ENCODE assay signal across 18 cellular contexts in the genomic region with DNA sequence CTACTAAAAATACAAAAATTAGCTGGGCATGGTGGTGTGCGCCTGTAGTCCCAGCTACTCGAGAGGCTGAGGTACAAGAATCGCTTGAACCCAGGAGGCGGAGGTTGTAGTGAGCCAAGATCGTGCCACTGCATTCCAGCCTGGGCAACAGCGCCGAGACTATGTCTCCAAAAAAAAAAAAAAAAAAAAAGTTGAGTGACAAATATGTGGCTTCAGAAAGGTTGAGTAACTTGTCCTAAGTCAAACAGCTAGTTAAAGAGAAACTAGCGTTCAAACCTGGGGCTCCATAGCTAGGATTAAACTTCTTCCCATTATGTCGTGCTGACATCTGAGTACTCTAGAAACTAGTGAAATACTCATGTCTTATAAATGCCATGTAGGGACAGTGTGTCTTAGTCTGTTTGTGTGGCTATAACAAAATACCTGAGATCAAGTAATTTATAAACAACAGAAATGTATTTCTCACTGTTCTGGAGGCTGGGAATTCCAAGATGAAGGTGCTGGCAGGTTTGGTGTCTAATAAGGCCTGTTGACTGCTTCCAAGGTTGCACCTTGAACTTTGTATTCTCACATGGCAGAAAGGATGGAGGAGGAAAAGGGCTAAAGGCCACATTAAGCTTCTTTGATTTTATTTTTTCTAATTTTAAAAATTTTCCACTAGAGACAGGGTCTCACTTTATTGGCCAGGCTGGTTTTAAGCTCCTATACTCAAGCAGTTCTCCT. TPM values are rescaled to one million over a fixed set of nuclear protein-coding genes. Genes with fewer than 3 reads are reported as not detected.
A peak's percentile ranks its signal among the peaks of the same experiment; 100 is the strongest.
DNase-seq lines count a peak whose midpoint lies in the region; ATAC-seq and TF ChIP-seq lines count a peak whose summit lies in the region.
"Had no signal": no experiment of that assay in that cellular context is flagged by ENCODE, and none has a peak within 500 bp of the region (broad histone marks: within the 10 kb centered on the region; RNA-seq: fewer than 3 reads in every experiment).

No MANE protein-coding gene starts in this region.

- no peak overlapping the region for H2BK12ac ChIP-seq in neuronal stem cell (ENCODE audit: low read length)

- no peak overlapping the region for H2BK15ac ChIP-seq in neuronal stem cell (ENCODE audit: low read length)

- intact Hi-C loops in activated CD4-positive, alpha-beta T cell treated with anti-CD3 and anti-CD28 coated beads, Interleukin-2, amount 10 ng/mL, durations not matched to agents 24 days and 14 days (cut with micrococcal nuclease), result no loop called here
- intact Hi-C loops in CD4-positive, alpha-beta T cell (cut with DNase I, micrococcal nuclease), result no loop called here

- H4K20me1 ChIP-seq in hepatocyte (ENCODE audit: insufficient read depth, poor library complexity, severe bottlenecking), result no peaks in the 10 kb centered on the region

- H4K91ac ChIP-seq in neuronal stem cell (ENCODE audit: low read depth, low read length, poor library complexity), result no peak overlapping the region

- H3K14ac ChIP-seq in neuronal stem cell (ENCODE audit: low read length), result no peak overlapping the region

- no peaks in the 10 kb centered on the region for H3K36me3 ChIP-seq in hepatocyte (replicated peaks; ENCODE audit: insufficient read depth, low read depth)
- H3K36me3 ChIP-seq in liver (ENCODE audit: control insufficient read depth in 4 of 4, insufficient read depth in 3 of 4, low read depth in 1 of 4, low read length in 3 of 4), result no peaks in the 10 kb centered on the region
- no peaks in the 10 kb centered on the region for H3K36me3 ChIP-seq in neuronal stem cell (replicated peaks in 1 of 2; ENCODE audit: control insufficient read depth in 2 of 2, insufficient read depth in 2 of 2, low read length in 2 of 2)

- H3K4me3 ChIP-seq in hepatocyte (no peak overlapping the region), liver (ENCODE audit: low read depth in 1 of 3, low read length in 3 of 3) (no peak overlapping the region), coronary artery (no peak overlapping the region), neuronal stem cell (ENCODE audit: low read length in 2 of 2) (no peak overlapping the region)
- H3K4me3 ChIP-seq: GM23338 had no signal

- H3K4me3 Mint-ChIP-seq in activated CD4-positive, alpha-beta T cell treated with anti-CD3 and anti-CD28 coated beads, Interleukin-2, amount 10 ng/mL, durations not matched to agents 24 days and 14 days, result no peak overlapping the region
- no peak overlapping the region for H3K4me3 Mint-ChIP-seq in CD4-positive, alpha-beta T cell
- H3K4me3 Mint-ChIP-seq: CD4-positive, alpha-beta memory T cell; GM23338; IgD-negative memory B cell had no signal

- DNase-seq in activated CD4-positive, alpha-beta T cell treated with anti-CD3 and anti-CD28 coated beads, Interleukin-2, amount 10 ng/mL, durations not matched to agents 24 days and 14 days, result no peak
- no peak for DNase-seq in activated CD4-positive, alpha-beta T cell treated with anti-CD3 and anti-CD28 coated beads, Interleukin-2, amount 50 U/mL, for 4 hours
- no peak for DNase-seq in hepatocyte (ENCODE audit: low spot score)
- DNase-seq in CD4-positive, alpha-beta T cell, result no peak
- no peak for DNase-seq in coronary artery (ENCODE audit: low spot score)
- DNase-seq in neuronal stem cell (ENCODE audit: low spot score), result no peak
- DNase-seq: AML-193; C1 segment of cervical spinal cord; CD4-positive, alpha-beta memory T cell; DMS153; DND-41; GF-D8; H7 had no signal

- peak overlapping the region; percentile 77 for H3K27ac ChIP-seq in hepatocyte
- H3K27ac ChIP-seq in liver (ENCODE audit: low read depth in 1 of 2, low read length in 2 of 2), result peak overlapping the region; percentile 64 to 69
- H3K27ac ChIP-seq in CD4-positive, alpha-beta T cell (ENCODE audit: low read depth, low read length), result no peak overlapping the region
- H3K27ac ChIP-seq in coronary artery, result no peak overlapping the region
- H3K27ac ChIP-seq in neuronal stem cell (replicated peaks; ENCODE audit: low read length), result no peak overlapping the region
- H3K27ac ChIP-seq: 22Rv1, KMS-11 had no signal

- H3K23ac ChIP-seq in neuronal stem cell (ENCODE audit: low read depth, low read length, poor library complexity), result no peak overlapping the region

- H3K27me3 ChIP-seq in hepatocyte (no peaks in the 10 kb centered on the region), liver (ENCODE audit: control insufficient read depth in 4 of 4, insufficient read depth in 4 of 4, low read length in 3 of 4) (no peaks in the 10 kb centered on the region), neuronal stem cell (ENCODE audit: control insufficient read depth in 3 of 3, insufficient read depth in 3 of 3, low read depth in 1 of 3, low read length in 3 of 3) (no peaks in the 10 kb centered on the region)
- H3K27me3 ChIP-seq in CD4-positive, alpha-beta T cell (ENCODE audit: control insufficient read depth, insufficient read depth, low read length), result no peaks in the 10 kb centered on the region

- CTCF ChIA-PET in CD4-positive, alpha-beta T cell (lab: Charles Lee), result interaction anchor here (0.7 kb wide), 1 partner anchor 395 kb away, joined by 3 read pairs; no protein-coding TSS in a partner anchor

- no peak overlapping the region for H2BK120ac ChIP-seq in neuronal stem cell (ENCODE audit: low read depth, low read length)

- H3K9me3 Mint-ChIP-seq in activated CD4-positive, alpha-beta T cell treated with anti-CD3 and anti-CD28 coated beads, Interleukin-2, amount 10 ng/mL, durations not matched to agents 24 days and 14 days, result peaks cover 8% of the 10 kb centered on the region
- H3K9me3 Mint-ChIP-seq in CD4-positive, alpha-beta T cell, result no peaks in the 10 kb centered on the region
- H3K9me3 Mint-ChIP-seq: CD4-positive, alpha-beta memory T cell; GM23338; IgD-negative memory B cell had no signal

- no peaks in the 10 kb centered on the region for H3K9me2 ChIP-seq in hepatocyte (replicated peaks; ENCODE audit: insufficient read depth)

- no peak overlapping the region for H4K8ac ChIP-seq in neuronal stem cell (ENCODE audit: low read depth, low read length)

- POLR2A ChIA-PET in CD4-positive, alpha-beta T cell (lab: Charles Lee), result interaction anchor here (0.7 kb wide), 1 partner anchor 519 kb away, joined by 5 read pairs; no protein-coding TSS in a partner anchor

- ATAC-seq in CD4-positive, alpha-beta T cell (ENCODE audit: poor library complexity), result no peak
- ATAC-seq: GM23338 had no signal

- no peaks in the 10 kb centered on the region for H3K79me1 ChIP-seq in neuronal stem cell (ENCODE audit: low read depth, low read length)

- no peak overlapping the region for H2AFZ ChIP-seq in hepatocyte
- H2AFZ ChIP-seq in neuronal stem cell (ENCODE audit: low read length), result no peak overlapping the region
- H2AFZ ChIP-seq: GM23338 had no signal

- H2AK5ac ChIP-seq in neuronal stem cell (ENCODE audit: low read depth, low read length), result no peak overlapping the region

- peaks cover 46% of the 10 kb centered on the region for H3K4me1 Mint-ChIP-seq in activated CD4-positive, alpha-beta T cell treated with anti-CD3 and anti-CD28 coated beads, Interleukin-2, amount 10 ng/mL, durations not matched to agents 24 days and 14 days
- no peaks in the 10 kb centered on the region for H3K4me1 Mint-ChIP-seq in CD4-positive, alpha-beta T cell (ENCODE audit: low read depth)

- no peaks in the 10 kb centered on the region for H3K27me3 Mint-ChIP-seq in activated CD4-positive, alpha-beta T cell treated with anti-CD3 and anti-CD28 coated beads, Interleukin-2, amount 10 ng/mL, durations not matched to agents 24 days and 14 days
- peaks cover 5% of the 10 kb centered on the region for H3K27me3 Mint-ChIP-seq in CD4-positive, alpha-beta T cell

- peaks cover 79% of the 10 kb centered on the region for H3K79me2 ChIP-seq in hepatocyte

- no peak for TF ChIP-seq CTCF in hepatocyte (IDR thresholded peaks at IDR 0.05; ENCODE audit: poor library complexity)
- no peak for TF ChIP-seq CTCF in liver (IDR thresholded peaks at IDR 0.05; ENCODE audit: low read depth, low read length, missing input control)
- TF ChIP-seq CTCF in CD4-positive, alpha-beta T cell (IDR thresholded peaks at IDR 0.05), result no peak
- no peak for TF ChIP-seq CTCF in coronary artery (IDR thresholded peaks at IDR 0.05)

- H3K4me2 ChIP-seq in hepatocyte, result peak overlapping the region; percentile 61
- H3K4me2 ChIP-seq in neuronal stem cell (ENCODE audit: insufficient read depth, low read length, poor library complexity, severe bottlenecking), result no peak overlapping the region
- H3K4me2 ChIP-seq: KMS-11 had no signal

- H2BK5ac ChIP-seq in neuronal stem cell (ENCODE audit: low read length), result no peak overlapping the region

- H3K9ac ChIP-seq in liver (ENCODE audit: low read depth in 1 of 2, low read length in 2 of 2) (peak overlapping the region in 1 of 2 donors; percentile 21), neuronal stem cell (ENCODE audit: low read depth, low read length, poor library complexity) (no peak overlapping the region)
- H3K9ac ChIP-seq: KMS-11 had no signal

- 82% methylated on average over 9 of the region's 9 CpGs for WGBS in hepatocyte (ENCODE audit: low lambda C conversion rate, missing lambda C conversion rate)
- 54% methylated on average over 9 of the region's 9 CpGs for WGBS in liver
- no CpG with 5 or more reads among the region's 9 CpGs for WGBS in neuronal stem cell (ENCODE audit: extremely low coverage in 2 of 2, insufficient read length in 2 of 2, insufficient replicate concordance in 1 of 2), 2 donors

- H3K4me1 ChIP-seq in hepatocyte (ENCODE audit: insufficient read depth) (peaks cover 27% of the 10 kb centered on the region), liver (ENCODE audit: control insufficient read depth in 4 of 4, insufficient read depth in 4 of 4, low read length in 3 of 4) (peaks cover 25 to 62% (median 38%) of the 10 kb centered on the region in 4 donors), neuronal stem cell (ENCODE audit: control insufficient read depth in 2 of 2, insufficient read depth in 1 of 2, low read depth in 1 of 2, low read length in 2 of 2) (no peaks in the 10 kb centered on the region)

- H3K9me3 ChIP-seq in hepatocyte (ENCODE audit: low read depth) (no peaks in the 10 kb centered on the region), liver (ENCODE audit: control insufficient read depth in 4 of 4, low read length in 3 of 4) (no peaks in the 10 kb centered on the region), neuronal stem cell (replicated peaks in 1 of 2; ENCODE audit: control insufficient read depth in 2 of 2, insufficient read depth in 1 of 2, low read depth in 1 of 2, low read length in 2 of 2) (no peaks in the 10 kb centered on the region)
- no peaks in the 10 kb centered on the region for H3K9me3 ChIP-seq in CD4-positive, alpha-beta T cell (ENCODE audit: control insufficient read depth, low read length)

- H3K27ac Mint-ChIP-seq in activated CD4-positive, alpha-beta T cell treated with anti-CD3 and anti-CD28 coated beads, Interleukin-2, amount 10 ng/mL, durations not matched to agents 24 days and 14 days, result peak overlapping the region; percentile 4
- no peak overlapping the region for H3K27ac Mint-ChIP-seq in CD4-positive, alpha-beta T cell
- H3K27ac Mint-ChIP-seq: CD4-positive, alpha-beta memory T cell; IgD-negative memory B cell had no signal

- TF ChIP-seq RAD21 in liver (IDR thresholded peaks at IDR 0.05), result no peak

- H3K4ac ChIP-seq in neuronal stem cell (ENCODE audit: low read length), result no peak overlapping the region

- H3K36me3 Mint-ChIP-seq in activated CD4-positive, alpha-beta T cell treated with anti-CD3 and anti-CD28 coated beads, Interleukin-2, amount 10 ng/mL, durations not matched to agents 24 days and 14 days (ENCODE audit: low read depth), result peaks cover 34% of the 10 kb centered on the region
- no peaks in the 10 kb centered on the region for H3K36me3 Mint-ChIP-seq in CD4-positive, alpha-beta T cell (ENCODE audit: low read depth)
- H3K36me3 Mint-ChIP-seq: CD4-positive, alpha-beta memory T cell had no signal

- H3K18ac ChIP-seq in neuronal stem cell (ENCODE audit: low read length), result no peak overlapping the region

RNA-seq across cellular contexts. Expression of a gene that starts 12.0 kb away (rescaled TPM):
- 135 and 138 TPM in 2 replicates for total RNA-seq in activated CD4-positive, alpha-beta T cell treated with anti-CD3 and anti-CD28 coated beads, Interleukin-2, amount 10 ng/mL, durations not matched to agents 24 days and 14 days
- total RNA-seq in hepatocyte (76.1 and 82.7 TPM in 2 replicates), liver (10 to 100 TPM; 58.4 to 60.2 TPM)
- polyA plus RNA-seq in hepatocyte (50.5 and 61.5 TPM in 2 replicates), liver (100 to 1,000 TPM in 1 of 2 donors, 10 to 100 TPM in 1; 52.3 to 106 TPM)
- under 1 TPM; 0.08 to 0.14 TPM for total RNA-seq in CD4-positive, alpha-beta T cell
- polyA plus RNA-seq in neuronal stem cell (2013, experiment 1 of 2), result 2.5 TPM
- polyA plus RNA-seq in neuronal stem cell (2013, experiment 2 of 2), result 2.8 TPM
- polyA plus RNA-seq: CD4-positive, alpha-beta memory T cell had no signal

Comparison
In these comparisons a context has a peak if more than half of its experiments do, and no peak if none do; other contexts are left out.
1. H3K27ac ChIP-seq: peak in hepatocyte (single experiment) and liver (2 of 2); none in CD4-positive, alpha-beta T cell (single experiment), coronary artery (0 of 2) and neuronal stem cell (single experiment).
2. RNA of a gene that starts 12.0 kb away (total RNA-seq): 135 to 138 TPM in activated CD4-positive, alpha-beta T cell treated with anti-CD3 and anti-CD28 coated beads, Interleukin-2, amount 10 ng/mL, durations not matched to agents 24 days and 14 days, 76.1 to 82.7 TPM in hepatocyte and 58.4 to 60.2 TPM in liver; 0.08 to 0.14 TPM in CD4-positive, alpha-beta T cell; every median in the first group is over 10 times any median in the second.